In the genomic region with DNA sequence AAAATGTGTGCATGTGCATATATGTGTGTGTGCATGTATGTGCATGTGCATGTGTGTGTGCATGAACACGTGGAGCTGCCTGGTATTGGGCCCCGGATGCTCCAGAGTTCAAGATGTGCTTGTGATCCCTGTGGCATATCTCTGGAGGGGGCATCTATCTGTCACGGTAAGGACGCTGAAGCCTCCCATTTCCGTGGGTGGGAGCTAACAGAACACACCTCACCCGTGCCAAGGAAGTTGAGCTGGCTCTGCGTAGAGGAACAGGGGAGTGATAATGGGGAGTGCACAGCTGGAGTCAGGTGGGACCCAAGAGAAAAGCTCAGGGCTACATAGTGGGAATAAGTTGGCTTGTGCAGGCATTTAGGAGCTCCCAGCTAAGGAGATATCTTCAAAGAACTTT, we compare ENCODE assay signal across 33 cellular contexts. TPM values are rescaled to one million over a fixed set of nuclear protein-coding genes. Genes with fewer than 3 reads are reported as not detected.
"Had no signal": no experiment of that assay in that cellular context is flagged by ENCODE, and none has a peak within 500 bp of the region (broad histone marks: within the 10 kb centered on the region; RNA-seq: fewer than 3 reads in every experiment).

No MANE protein-coding gene starts in this region.

- H3K27me3 ChIP-seq: adrenal gland, body of pancreas, cardiac muscle cell, dorsolateral prefrontal cortex, esophagus muscularis mucosa, foreskin keratinocyte, gastrocnemius medialis, heart right ventricle had no signal

- H3K4me3 ChIP-seq: adrenal gland, body of pancreas, cardiac muscle cell, coronary artery, dorsolateral prefrontal cortex, esophagus muscularis mucosa, gastrocnemius medialis, heart right ventricle had no signal

- H3K27ac ChIP-seq: adrenal gland, body of pancreas, cardiac muscle cell, coronary artery, dorsolateral prefrontal cortex, esophagus muscularis mucosa, foreskin keratinocyte, gastrocnemius medialis, heart right ventricle had no signal

- H3K36me3 ChIP-seq: adrenal gland, cardiac muscle cell, gastrocnemius medialis had no signal

- H3K9me3 ChIP-seq: adrenal gland, body of pancreas, esophagus muscularis mucosa, gastrocnemius medialis, heart right ventricle had no signal

- DNase-seq: activated CD4-positive, alpha-beta memory T cell treated with anti-CD3 and anti-CD28 coated beads for 36 hours; activated CD4-positive, alpha-beta T cell treated with anti-CD3 and anti-CD28 coated beads for 36 hours; activated CD4-positive, alpha-beta T cell treated with anti-CD3 and anti-CD28 coated beads, Interleukin-2, amount 10 ng/mL, durations not matched to agents 24 days and 14 days; activated CD4-positive, CD25-positive, alpha-beta regulatory T cell; activated CD4-positive, CD25-positive, alpha-beta regulatory T cell treated with anti-CD3 and anti-CD28 coated beads, Interleukin-2, amount 50 U/mL, for 72 hours; activated CD8-positive, alpha-beta memory T cell treated with anti-CD3 and anti-CD28 coated beads, Interleukin-2, amount 10 ng/mL, durations not matched to agents 7 days and 5 days; activated CD8-positive, alpha-beta memory T cell treated with anti-CD3 and anti-CD28 coated beads, Interleukin-2, amount 50 U/mL, for 4 hours; activated CD8-positive, alpha-beta T cell treated with anti-CD3 and anti-CD28 coated beads, Interleukin-2, amount 10 ng/mL, durations not matched to agents 7 days and 5 days; activated effector memory CD4-positive, alpha-beta T cell treated with anti-CD3 and anti-CD28 coated beads, Interleukin-2, amount 50 U/mL, for 16 hours; activated naive CD4-positive, alpha-beta T cell treated with anti-CD3 and anti-CD28 coated beads for 36 hours; activated naive CD8-positive, alpha-beta T cell treated with anti-CD3 and anti-CD28 coated beads for 36 hours; activated naive CD8-positive, alpha-beta T cell treated with anti-CD3 and anti-CD28 coated beads, Interleukin-2, amount 50 U/mL, for 24 hours; activated T-cell treated with anti-CD3 and anti-CD28 coated beads, Interleukin-2, amount 50 U/mL, for 1 hour; activated T-cell treated with anti-CD3 and anti-CD28 coated beads, Interleukin-2, amount 50 U/mL, for 48 hours; adrenal gland; amygdala; aorta; body of pancreas; central memory CD4-positive, alpha-beta T cell; cerebellar nuclear complex; dorsolateral prefrontal cortex; effector memory CD4-positive, alpha-beta T cell; endodermal cell; erythroblast; foreskin keratinocyte; gastrocnemius medialis; glutamatergic neuron; heart right ventricle; T-helper 2 cell had no signal

RNA-seq across cellular contexts. Expression of a gene that starts 21.7 kb away (rescaled TPM):
- total RNA-seq: activated CD4-positive, alpha-beta memory T cell treated with anti-CD3 and anti-CD28 coated beads for 36 hours; activated CD8-positive, alpha-beta memory T cell treated with anti-CD3 and anti-CD28 coated beads, Interleukin-2, amount 10 ng/mL, durations not matched to agents 7 days and 5 days; activated CD8-positive, alpha-beta T cell treated with anti-CD3 and anti-CD28 coated beads, Interleukin-2, amount 10 ng/mL, durations not matched to agents 7 days and 5 days; activated naive CD4-positive, alpha-beta T cell treated with anti-CD3 and anti-CD28 coated beads for 36 hours; activated T-helper 2 cell treated with anti-CD3 and anti-CD28 coated beads, Interferon-gamma antibody, Interleukin-2, Interleukin-4, amounts not matched to agents 10 μg/mL and 5 μg/mL and 100 μg/mL, durations not matched to agents 14 hours and 24 hours and 36 hours; foreskin keratinocyte had no signal
